In genomic region chr6:42192385-42192784, GRCh38 we compare ENCODE assay signal across 11 cellular contexts. TPM values are rescaled to one million over a fixed set of nuclear protein-coding genes. Genes with fewer than 3 reads are reported as not detected.
A peak's percentile ranks its signal among the peaks of the same experiment; 100 is the strongest.
DNase-seq lines count a peak whose midpoint lies in the region; ATAC-seq, FAIRE-seq and TF ChIP-seq lines count a peak whose summit lies in the region.
"Not testable (repeated sequence)": the region's sequence is repeated elsewhere in the genome, so short reads cannot be mapped to it uniquely, and the experiment has no call there.
"Had no signal": no experiment of that assay in that cellular context is flagged by ENCODE, and none has a peak within 500 bp of the region (broad histone marks: within the 10 kb centered on the region; RNA-seq: fewer than 3 reads in every experiment).

No MANE protein-coding gene starts in this region.

- CTCF ChIA-PET in HEK293 (lab: Yijun Ruan, JAX), result interaction anchor here (0.6 to 4.4 kb wide), 7 partner anchors 11 to 933 kb away, joined by 3 to 39 read pairs (median 4); partner anchors contain the start of gene TOMM6

- not testable (repeated sequence) for ATAC-seq in T-helper 17 cell
- ATAC-seq in esophagus mucosa, result peak; percentile 30

- not testable (repeated sequence) for H3K27me3 Mint-ChIP-seq in T-helper 17 cell

- H3K27ac Mint-ChIP-seq in T-helper 17 cell, result peak overlapping the region; percentile 37

- POLR2A ChIA-PET in HEK293 (lab: Yijun Ruan, JAX), result interaction anchor here (0.6 kb wide), 1 partner anchor 22 kb away, joined by 4 read pairs; no protein-coding TSS in a partner anchor

- H3K4me1 Mint-ChIP-seq in T-helper 17 cell, result not testable (repeated sequence)

- DNase-seq in ACHN (peak; percentile 30), RCC 7860 (ENCODE audit: low spot score) (peak; percentile 21), bronchial epithelial cell (ENCODE audit: low read depth) (peak; percentile 60), kidney glomerular epithelial cell (lab: John Stamatoyannopoulos, UW) (peak; percentile 20)
- not testable (repeated sequence) for DNase-seq in T-helper 17 cell

- in situ Hi-C loops in ACHN (cut with HindIII; ENCODE audit: low pct_ligation_motif_present, low pct_unique_long_range_greater_than_20kb, low sequenced_read_pairs), result not testable (repeated sequence)

- not testable (repeated sequence) for H3K27me3 ChIP-seq in bronchial epithelial cell (ENCODE audit: control insufficient read depth, insufficient read depth, low read length)

- not testable (repeated sequence) for H3K9me3 ChIP-seq in HEK293 (ENCODE audit: control insufficient read depth, insufficient read depth, low read depth, low read length); T-helper 17 cell (ENCODE audit: control insufficient read depth, low read length, poor library complexity, severe bottlenecking)

- H3K27ac ChIP-seq in HEK293 (ENCODE audit: extremely low read depth, low read depth, low read length), result not testable (repeated sequence)

- TF ChIP-seq CTCF in HEK293 (tag by site-specific recombination; IDR thresholded peaks at IDR 0.05); bronchial epithelial cell (IDR thresholded peaks at IDR 0.05; ENCODE audit: insufficient read depth, low read length, severe bottlenecking): not testable (repeated sequence)

- H3K4me3 ChIP-seq in HEK293 (ENCODE audit: low read depth, low read length); bronchial epithelial cell (ENCODE audit: low read depth, low read length): not testable (repeated sequence)

- not testable (repeated sequence) for H3K36me3 Mint-ChIP-seq in T-helper 17 cell (ENCODE audit: low read depth)

- not testable (repeated sequence) for H3K36me3 ChIP-seq in HEK293 (ENCODE audit: control insufficient read depth in 2 of 2, insufficient read depth in 1 of 2, low read length in 2 of 2); bronchial epithelial cell (ENCODE audit: control insufficient read depth, insufficient read depth, low read length)

- H3K4me1 ChIP-seq in HEK293 (ENCODE audit: control insufficient read depth, insufficient read depth, low read length), result peaks cover 11% of the 10 kb centered on the region; the same call in 1 of the 2 replicates

- not testable (repeated sequence) for H3K4me3 Mint-ChIP-seq in T-helper 17 cell

- not testable (repeated sequence) for FAIRE-seq in RCC 7860 (lab: Jason Lieb, UNC); bronchial epithelial cell (lab: Jason Lieb, UNC)

TF ChIP-seq in HEK293, 187 proteins besides CTCF, POLR2A, EP300 and RAD21:
- TF ChIP-seq PRDM10 (tag by site-specific recombination; IDR thresholded peaks at IDR 0.05), result peak; percentile 44
- TF ChIP-seq GFI1B (tag by site-specific recombination; IDR thresholded peaks at IDR 0.05), result peak; percentile 46; the same call in 1 of the 2 replicates
TF ChIP-seq in HEK293: peak in this region for 2; not testable (repeated sequence) for 185.

RNA-seq across cellular contexts. Expression of gene GUCA1B, which starts 2.4 kb away (rescaled TPM):
- total RNA-seq in T-helper 17 cell (1 to 10 TPM; 1.5 to 2.2 TPM), bronchial epithelial cell (1.9 and 2.4 TPM in 2 replicates), esophagus mucosa (0.16 TPM)
- total RNA-seq: HT1080 had no signal

RNA-seq across cellular contexts. Expression of gene GUCA1A, which starts 19.2 kb away (rescaled TPM):
- total RNA-seq in T-helper 17 cell (not detected), bronchial epithelial cell (not detected in 2 replicates), esophagus mucosa (not detected)
- total RNA-seq: CD4-positive, CD25-positive, alpha-beta regulatory T cell; CD8-positive, alpha-beta memory T cell; HFFc6; HT1080 had no signal

RNA-seq across cellular contexts. Expression of gene MRPS10, which starts 25.3 kb away (rescaled TPM):
- total RNA-seq in T-helper 17 cell (10 to 100 TPM; 15.4 to 20.1 TPM), bronchial epithelial cell (71.6 and 74.5 TPM in 2 replicates), esophagus mucosa (48.1 TPM)

RNA-seq across cellular contexts. Expression of gene C6orf132, which starts 50.0 kb away (rescaled TPM):
- total RNA-seq in T-helper 17 cell (not detected), bronchial epithelial cell (11.3 and 46.1 TPM in 2 replicates), esophagus mucosa (216 TPM)
- total RNA-seq: CD4-positive, CD25-positive, alpha-beta regulatory T cell; HT1080 had no signal
